In genomic region chr5:173325091-173325698, GRCh38 we compare ENCODE assay signal across 14 cellular contexts. TPM values are rescaled to one million over a fixed set of nuclear protein-coding genes. Genes with fewer than 3 reads are reported as not detected.
DNase-seq lines count a peak whose midpoint lies in the region; ATAC-seq, FAIRE-seq and TF ChIP-seq lines count a peak whose summit lies in the region.
"Had no signal": no experiment of that assay in that cellular context is flagged by ENCODE, and none has a peak within 500 bp of the region (broad histone marks: within the 10 kb centered on the region; RNA-seq: fewer than 3 reads in every experiment).

No MANE protein-coding gene starts in this region.

- H3K4me3 ChIP-seq in AG04449 (ENCODE audit: low read depth, low read length): peak overlapping the region; percentile 96
- no peak overlapping the region for H3K4me3 ChIP-seq in mesenchymal stem cell (ENCODE audit: insufficient read depth in 1 of 2, low read depth in 1 of 2, low read length in 2 of 2)

- no peak overlapping the region for H2AFZ ChIP-seq in mesenchymal stem cell (ENCODE audit: low read depth, low read length)

- H3K9ac ChIP-seq in mesenchymal stem cell (ENCODE audit: low read length): no peak overlapping the region

- peak overlapping the region; percentile 4 for H4K8ac ChIP-seq in mesenchymal stem cell (ENCODE audit: low read length)

- no peak overlapping the region for H3K14ac ChIP-seq in mesenchymal stem cell (ENCODE audit: low read length in 2 of 2)

- H3K36me3 Mint-ChIP-seq in Calu3 (ENCODE audit: insufficient read depth, unreplicated experiment): peaks cover 100% of the 10 kb centered on the region
- peaks cover 79% of the 10 kb centered on the region for H3K36me3 Mint-ChIP-seq in activated naive CD8-positive, alpha-beta T cell treated with anti-CD3 and anti-CD28 coated beads for 36 hours

- peaks cover 3% of the 10 kb centered on the region for H3K79me1 ChIP-seq in mesenchymal stem cell (replicated peaks; ENCODE audit: low read length, poor library complexity, severe bottlenecking)

- no peak overlapping the region for H2BK120ac ChIP-seq in mesenchymal stem cell (ENCODE audit: low read depth, low read length)

- no peak overlapping the region for H2BK5ac ChIP-seq in mesenchymal stem cell (ENCODE audit: low read depth, low read length, poor library complexity, severe bottlenecking)

- H4K91ac ChIP-seq in mesenchymal stem cell (ENCODE audit: low read length): no peak overlapping the region

- H3K27me3 Mint-ChIP-seq in Calu3 (ENCODE audit: unreplicated experiment): no peaks in the 10 kb centered on the region
- H3K27me3 Mint-ChIP-seq in activated naive CD8-positive, alpha-beta T cell treated with anti-CD3 and anti-CD28 coated beads for 36 hours: peaks cover 68% of the 10 kb centered on the region

- no TSS peak for BruUV-seq in Calu3 (replicated peaks; lab: Mats Ljungman, UMichigan)

- DNase-seq in AG04449 (ENCODE audit: low read depth, low spot score) (no peak), Calu3 (no peak), mesenchymal stem cell (no peak), RCC 7860 (ENCODE audit: low spot score) (no peak), AG08396 (ENCODE audit: low spot score) (no peak), NCI-H345 treated with DMSO at 0.1 percent for 48 hours (lab: John Stamatoyannopoulos, UW; ENCODE audit: unreplicated experiment) (no peak)
- DNase-seq in activated naive CD8-positive, alpha-beta T cell treated with anti-CD3 and anti-CD28 coated beads for 36 hours: no peak
- DNase-seq: activated CD8-positive, alpha-beta memory T cell treated with anti-CD3 and anti-CD28 coated beads, Interleukin-2, amount 50 U/mL, for 48 hours; cerebellar nuclear complex; DMS79 treated with DMSO at 0.1 percent for 48 hours; KBM-7; NCI-H446 had no signal

- no peak for ATAC-seq in HG03469 (IDR thresholded peaks at IDR 0.05; ENCODE audit: unreplicated experiment)

- peaks cover 40% of the 10 kb centered on the region for H3K4me1 ChIP-seq in mesenchymal stem cell (ENCODE audit: control insufficient read depth, insufficient read depth, low read depth, low read length)

- peak overlapping the region in 1 of 2 experiments; percentile 21 for H2BK12ac ChIP-seq in mesenchymal stem cell (ENCODE audit: low read length in 2 of 2)

- peak overlapping the region; percentile 81 for H3K4me3 Mint-ChIP-seq in Calu3 (ENCODE audit: low read depth, unreplicated experiment)
- peak overlapping the region; percentile 99 for H3K4me3 Mint-ChIP-seq in activated naive CD8-positive, alpha-beta T cell treated with anti-CD3 and anti-CD28 coated beads for 36 hours

- FAIRE-seq in RCC 7860 (lab: Jason Lieb, UNC): no peak
- FAIRE-seq: frontal cortex had no signal

- TF ChIP-seq CTCF in AG04449 (IDR thresholded peaks at IDR 0.05; ENCODE audit: insufficient read depth, low read length, missing control alignments) (no peak), Calu3 (IDR thresholded peaks at IDR 0.05; ENCODE audit: unreplicated experiment) (no peak)

- no peak overlapping the region for H3K23ac ChIP-seq in mesenchymal stem cell (ENCODE audit: low read length in 2 of 2)

- H3K9me3 Mint-ChIP-seq in Calu3 (ENCODE audit: low read depth, unreplicated experiment): no peaks in the 10 kb centered on the region
- peaks cover 2% of the 10 kb centered on the region for H3K9me3 Mint-ChIP-seq in activated naive CD8-positive, alpha-beta T cell treated with anti-CD3 and anti-CD28 coated beads for 36 hours

- 94% methylated on average over 13 of the region's 13 CpGs for WGBS in mesenchymal stem cell

- POLR2A ChIA-PET in AG04449 (lab: Yijun Ruan, JAX): no interaction called here

- H2BK15ac ChIP-seq in mesenchymal stem cell (ENCODE audit: low read depth, poor library complexity, severe bottlenecking): no peak overlapping the region

- peaks cover 0 to 9% of the 10 kb centered on the region in 2 experiments for H3K36me3 ChIP-seq in mesenchymal stem cell (ENCODE audit: control insufficient read depth in 1 of 2, insufficient read depth in 2 of 2, low read depth in 1 of 2, low read length in 2 of 2)

- no peak overlapping the region for H2AK5ac ChIP-seq in mesenchymal stem cell (ENCODE audit: low read length, severe bottlenecking)

- H3K27me3 ChIP-seq in mesenchymal stem cell (ENCODE audit: control insufficient read depth in 1 of 2, insufficient read depth in 1 of 2, low read length in 2 of 2): peaks cover 0 to 18% of the 10 kb centered on the region in 2 experiments

- H3K4me1 Mint-ChIP-seq in Calu3 (ENCODE audit: low read depth, unreplicated experiment): peaks cover 28% of the 10 kb centered on the region
- peaks cover 28% of the 10 kb centered on the region for H3K4me1 Mint-ChIP-seq in activated naive CD8-positive, alpha-beta T cell treated with anti-CD3 and anti-CD28 coated beads for 36 hours

- CTCF ChIA-PET in AG04449 (lab: Yijun Ruan, JAX) (interaction anchor here (0.9 to 1.1 kb wide), 2 partner anchors 9 to 31 kb away, joined by 3 to 4 read pairs; no protein-coding TSS in a partner anchor), Calu3 (lab: Charles Lee) (no interaction called here)

- H3K4me2 ChIP-seq in mesenchymal stem cell (ENCODE audit: low read length, poor library complexity, severe bottlenecking): no peak overlapping the region

- no peaks in the 10 kb centered on the region for H3K9me3 ChIP-seq in mesenchymal stem cell (ENCODE audit: control insufficient read depth, low read length)

- H3K27ac ChIP-seq in mesenchymal stem cell (ENCODE audit: low read length, poor library complexity, severe bottlenecking): no peak overlapping the region

- H3K18ac ChIP-seq in mesenchymal stem cell (ENCODE audit: low read depth in 1 of 2, low read length in 2 of 2): peak overlapping the region in 1 of 2 experiments; percentile 37

- H3K4ac ChIP-seq in mesenchymal stem cell (ENCODE audit: low read depth in 1 of 2, low read length in 2 of 2): no peak overlapping the region

- H3K27ac Mint-ChIP-seq in Calu3 (ENCODE audit: unreplicated experiment): no peak overlapping the region
- H3K27ac Mint-ChIP-seq in activated naive CD8-positive, alpha-beta T cell treated with anti-CD3 and anti-CD28 coated beads for 36 hours: no peak overlapping the region

- intact Hi-C loops in Calu3 (cut with micrococcal nuclease; ENCODE audit: unreplicated experiment): loop anchor here (5.0 to 10.0 kb wide), 2 partner anchors 187 to 250 kb away; no protein-coding TSS in a partner anchor

RNA-seq across cellular contexts. Expression of gene STC2, which starts 3.0 kb away (rescaled TPM):
- 48.3 and 60.4 TPM in 2 replicates for total RNA-seq in Calu3 (2022)
- total RNA-seq in activated naive CD8-positive, alpha-beta T cell treated with anti-CD3 and anti-CD28 coated beads for 36 hours: 10 to 100 TPM; 41.1 to 41.2 TPM
- polyA plus RNA-seq in mesenchymal stem cell (2013, experiment 1 of 2): 89.5 TPM
- 87.1 TPM for polyA plus RNA-seq in mesenchymal stem cell (2013, experiment 2 of 2)
